Comparison of ENCODE assay signal across 32 cellular contexts in genomic region chr22:36613958-36614357, GRCh38.
DNase-seq lines count a peak whose midpoint lies in the region; ATAC-seq, FAIRE-seq and TF ChIP-seq lines count a peak whose summit lies in the region.
"Had no signal": no experiment of that assay in that cellular context is flagged by ENCODE, and none has a peak within 500 bp of the region (broad histone marks: within the 10 kb centered on the region; RNA-seq: fewer than 3 reads in every experiment).

No MANE protein-coding gene starts in this region.

- CTCF ChIA-PET in H1 (lab: Charles Lee; ENCODE audit: partially characterized antibody), result interaction anchor here (0.9 to 1.5 kb wide), 3 partner anchors 18 to 25 kb away, joined by 3 to 4 read pairs (median 3); no protein-coding TSS in a partner anchor

- peaks cover 12% of the 10 kb centered on the region for H3K27me3 Mint-ChIP-seq in neural progenitor cell (ENCODE audit: insufficient read depth, low read depth)
- H3K27me3 Mint-ChIP-seq in stimulated activated naive CD8-positive, alpha-beta T cell treated with anti-CD3 and anti-CD28 coated beads, Interleukin-15, amount 100 ng/mL, for 72 hours, result peaks cover 66% of the 10 kb centered on the region

- H2BK12ac ChIP-seq in H1 (ENCODE audit: low read depth, low read length), result 0 out of 2 replicates have a peak overlapping the region, but pooled peaks have one; percentile 35

- no peak overlapping the region for H2BK15ac ChIP-seq in H1 (ENCODE audit: low read length)

- WGBS in H1 (ENCODE audit: extremely low coverage in 1 of 2, insufficient coverage in 1 of 2, insufficient read length in 1 of 2, insufficient replicate concordance in 2 of 2, low coverage in 1 of 2, low lambda C conversion rate in 2 of 2, missing lambda C conversion rate in 1 of 2), 2 experiments, result 63% methylated on average over 7 of the region's 7 CpGs; no CpG with 5 or more reads in 1 of the 2 experiments
- 1 to 7% methylated on average over 7 of the region's 7 CpGs for WGBS in GM23248 (ENCODE audit: low coverage in 1 of 2, low lambda C conversion rate in 2 of 2, missing lambda C conversion rate in 2 of 2), 2 experiments

- H2BK20ac ChIP-seq in H1 (ENCODE audit: low read length), result no peak overlapping the region

- TF ChIP-seq CTCF in H1 (IDR thresholded peaks at IDR 0.05; ENCODE audit: control extremely low read depth in 1 of 3, insufficient read depth in 1 of 3, low read depth in 1 of 3, low read length in 3 of 3), result no peak
- no peak for TF ChIP-seq CTCF in neural progenitor cell (IDR thresholded peaks at IDR 0.05)

- no peak overlapping the region for H4K8ac ChIP-seq in H1 (ENCODE audit: extremely low read depth, insufficient read depth, low read length)

- no peaks in the 10 kb centered on the region for H3K9me2 ChIP-seq in GM23248 (ENCODE audit: insufficient read depth)

- no peak overlapping the region for H3K14ac ChIP-seq in H1 (ENCODE audit: insufficient read length)

- H3K9me3 ChIP-seq in H1 (ENCODE audit: insufficient read depth in 2 of 2, low read depth in 1 of 2, low read length in 1 of 2) (no peaks in the 10 kb centered on the region), neural progenitor cell (ENCODE audit: low read depth) (no peaks in the 10 kb centered on the region), GM23248 (ENCODE audit: low read depth) (no peaks in the 10 kb centered on the region)
- H3K9me3 ChIP-seq: thyroid gland had no signal

- H2AFZ ChIP-seq in H1 (ENCODE audit: low read length) (no peak overlapping the region), neural progenitor cell (replicated peaks) (no peak overlapping the region), GM23248 (no peak overlapping the region)

- POLR2A ChIA-PET in H1 (lab: Charles Lee; ENCODE audit: partially characterized antibody), result interaction anchor here (1.0 kb wide), 1 partner anchor 29 kb away, joined by 4 read pairs; no protein-coding TSS in a partner anchor

- in situ Hi-C loops in GM23248 (cut with MboI), result no loop called here

- no peak overlapping the region for H2BK5ac ChIP-seq in H1 (ENCODE audit: low read depth, low read length)

- no peak overlapping the region for H3K23ac ChIP-seq in H1 (ENCODE audit: insufficient read length)

- FAIRE-seq in H1 (lab: Jason Lieb, UNC), result no peak
- FAIRE-seq: colon had no signal

- no peak overlapping the region for H3K27ac Mint-ChIP-seq in neural progenitor cell
- H3K27ac Mint-ChIP-seq in stimulated activated naive CD8-positive, alpha-beta T cell treated with anti-CD3 and anti-CD28 coated beads, Interleukin-15, amount 100 ng/mL, for 72 hours, result no peak overlapping the region
- H3K27ac Mint-ChIP-seq: activated CD4-positive, alpha-beta T cell treated with anti-CD3 and anti-CD28 coated beads, Interleukin-2, amount 10 ng/mL, durations not matched to agents 7 days and 5 days; activated naive CD8-positive, alpha-beta T cell treated with anti-CD3 and anti-CD28 coated beads, Interleukin-2, amount 50 U/mL, for 24 hours; memory B cell had no signal

- no peak overlapping the region for H2BK120ac ChIP-seq in H1 (replicated peaks; ENCODE audit: low read depth, low read length)

- H3K4me3 Mint-ChIP-seq in neural progenitor cell, result no peak overlapping the region
- H3K4me3 Mint-ChIP-seq in stimulated activated naive CD8-positive, alpha-beta T cell treated with anti-CD3 and anti-CD28 coated beads, Interleukin-15, amount 100 ng/mL, for 72 hours, result no peak overlapping the region
- H3K4me3 Mint-ChIP-seq: activated CD4-positive, alpha-beta T cell treated with anti-CD3 and anti-CD28 coated beads, Interleukin-2, amount 10 ng/mL, durations not matched to agents 7 days and 5 days; activated naive CD8-positive, alpha-beta T cell treated with anti-CD3 and anti-CD28 coated beads, Interleukin-2, amount 50 U/mL, for 24 hours; activated T-cell treated with anti-CD3 and anti-CD28 coated beads, Interleukin-2, amount 50 U/mL, for 4 hours; memory B cell had no signal

- peaks cover 2% of the 10 kb centered on the region for H3K9me3 Mint-ChIP-seq in neural progenitor cell
- peaks cover 6 to 12% of the 10 kb centered on the region in 2 donors for H3K9me3 Mint-ChIP-seq in stimulated activated naive CD8-positive, alpha-beta T cell treated with anti-CD3 and anti-CD28 coated beads, Interleukin-15, amount 100 ng/mL, for 72 hours
- H3K9me3 Mint-ChIP-seq: activated CD4-positive, alpha-beta T cell treated with anti-CD3 and anti-CD28 coated beads, Interleukin-2, amount 10 ng/mL, durations not matched to agents 7 days and 5 days had no signal

- H3K27ac ChIP-seq in H1 (ENCODE audit: low read depth, low read length) (no peak overlapping the region), neural progenitor cell (no peak overlapping the region), GM23248 (no peak overlapping the region)
- H3K27ac ChIP-seq: BLaER1 treated with 17β-estradiol and CSF1 and Interleukin-3, amounts not matched to agents 10 nM and 100 nM; heart right ventricle; stomach; thyroid gland had no signal

- no peaks in the 10 kb centered on the region; a peak in 2 of 7 replicates for H3K27me3 ChIP-seq in H1 (replicated peaks in 1 of 4; ENCODE audit: control insufficient read depth in 3 of 4, extremely low read depth in 1 of 4, insufficient read depth in 3 of 4, low read length in 3 of 4)
- H3K27me3 ChIP-seq in neural progenitor cell, result no peaks in the 10 kb centered on the region
- peaks cover 69% of the 10 kb centered on the region for H3K27me3 ChIP-seq in GM23248 (replicated peaks; ENCODE audit: insufficient read depth)
- H3K27me3 ChIP-seq: BLaER1 treated with 17β-estradiol and CSF1 and Interleukin-3, amounts not matched to agents 10 nM and 100 nM; thyroid gland had no signal

- H2AK5ac ChIP-seq in H1 (ENCODE audit: low read depth, low read length), result no peak overlapping the region

- peaks cover 13% of the 10 kb centered on the region for H3K4me1 Mint-ChIP-seq in neural progenitor cell
- no peaks in the 10 kb centered on the region for H3K4me1 Mint-ChIP-seq in stimulated activated naive CD8-positive, alpha-beta T cell treated with anti-CD3 and anti-CD28 coated beads, Interleukin-15, amount 100 ng/mL, for 72 hours
- H3K4me1 Mint-ChIP-seq: activated CD4-positive, alpha-beta T cell treated with anti-CD3 and anti-CD28 coated beads, Interleukin-2, amount 10 ng/mL, durations not matched to agents 7 days and 5 days; activated naive CD8-positive, alpha-beta T cell treated with anti-CD3 and anti-CD28 coated beads, Interleukin-2, amount 50 U/mL, for 24 hours; memory B cell had no signal

- no peak for ATAC-seq in stimulated activated naive CD8-positive, alpha-beta T cell treated with anti-CD3 and anti-CD28 coated beads, Interleukin-15, amount 100 ng/mL, for 72 hours
- ATAC-seq: activated naive CD8-positive, alpha-beta T cell treated with anti-CD3 and anti-CD28 coated beads, Interleukin-2, amount 50 U/mL, for 24 hours; activated T-cell treated with anti-CD3 and anti-CD28 coated beads, Interleukin-2, amount 50 U/mL, for 4 hours; heart right ventricle; Panc1 had no signal

- H4K20me1 ChIP-seq in H1 (replicated peaks in 1 of 2; ENCODE audit: control insufficient read depth in 1 of 2, insufficient read depth in 2 of 2, low read length in 2 of 2), result no peaks in the 10 kb centered on the region
- no peaks in the 10 kb centered on the region for H4K20me1 ChIP-seq in neural progenitor cell (ENCODE audit: low read depth)
- H4K20me1 ChIP-seq in GM23248 (ENCODE audit: insufficient read depth), result no peaks in the 10 kb centered on the region
- H4K20me1 ChIP-seq: BLaER1 treated with 17β-estradiol and CSF1 and Interleukin-3, amounts not matched to agents 10 nM and 100 nM had no signal

- H3F3A ChIP-seq in neural progenitor cell (ENCODE audit: low read depth) (no peaks in the 10 kb centered on the region), GM23248 (ENCODE audit: insufficient read depth) (peaks cover 8% of the 10 kb centered on the region)

- H3K23me2 ChIP-seq in H1 (ENCODE audit: low read depth, low read length), result no peaks in the 10 kb centered on the region

- DNase-seq in EL (peak; percentile 31), M059J (ENCODE audit: low read depth) (peak; percentile 68), H1 (ENCODE audit: low read depth in 1 of 2, low spot score in 2 of 2) (no peak), neural progenitor cell (ENCODE audit: low spot score) (peak; percentile 32), GM23248 (no peak), NCI-H2107 (lab: John Stamatoyannopoulos, UW) (no peak), amygdala (lab: John Stamatoyannopoulos, UW) (no peak)
- no peak for DNase-seq in stimulated activated naive CD8-positive, alpha-beta T cell treated with anti-CD3 and anti-CD28 coated beads, Interleukin-15, amount 100 ng/mL, for 72 hours
- DNase-seq: ACHN; activated CD4-positive, alpha-beta T cell treated with anti-CD3 and anti-CD28 coated beads, Interleukin-2, amount 10 ng/mL, durations not matched to agents 7 days and 5 days; activated gamma-delta T cell treated with Interleukin-2 at 50 U/mL for 16 hours; activated naive CD8-positive, alpha-beta T cell treated with anti-CD3 and anti-CD28 coated beads, Interleukin-2, amount 50 U/mL, for 24 hours; activated T-cell treated with anti-CD3 and anti-CD28 coated beads, Interleukin-2, amount 50 U/mL, for 4 hours; COR-L47; DMS79 treated with DMSO at 0.1 percent for 48 hours; effector memory CD4-positive, alpha-beta T cell; foreskin melanocyte; heart right ventricle; NCI-H1092 treated with DMSO at 0.1 percent for 48 hours; NCI-H1930; NCI-H526 treated with DMSO at 0.1 percent for 48 hours; SHP77 treated with DMSO at 0.1 percent for 48 hours; stimulated activated CD4-positive, alpha-beta T cell treated with anti-CD3 and anti-CD28 coated beads, Interleukin-1b, Interleukin-23, amount 100 ng/mL, for 48 hours; stimulated activated CD8-positive, alpha-beta memory T cell treated with anti-CD3 and anti-CD28 coated beads, Interleukin-4, amount 100 ng/mL, for 48 hours; stomach; SW 1271; thyroid gland had no signal

- H3K79me2 ChIP-seq in H1 (ENCODE audit: control insufficient read depth in 1 of 2, insufficient read depth in 2 of 2, low read length in 2 of 2) (no peaks in the 10 kb centered on the region), neural progenitor cell (ENCODE audit: low read depth) (no peaks in the 10 kb centered on the region), GM23248 (ENCODE audit: insufficient read depth) (no peaks in the 10 kb centered on the region)

- TF ChIP-seq RAD21 in H1 (IDR thresholded peaks at IDR 0.05 in 1 of 2, conservative IDR thresholded peaks at IDR 0.05 in 1 of 2; ENCODE audit: low read depth in 2 of 2, low read length in 2 of 2), result no peak

- no peak overlapping the region for H4K5ac ChIP-seq in H1 (ENCODE audit: insufficient read length, low read depth, low read length)

- no peaks in the 10 kb centered on the region for H3K36me3 Mint-ChIP-seq in neural progenitor cell

- H3K36me3 ChIP-seq in H1 (ENCODE audit: control insufficient read depth in 2 of 4, insufficient read depth in 4 of 4, low read length in 3 of 4) (no peaks in the 10 kb centered on the region), neural progenitor cell (no peaks in the 10 kb centered on the region), GM23248 (ENCODE audit: low read depth) (no peaks in the 10 kb centered on the region)
- H3K36me3 ChIP-seq: BLaER1 treated with 17β-estradiol and CSF1 and Interleukin-3, amounts not matched to agents 10 nM and 100 nM; heart right ventricle; stomach; thyroid gland had no signal

- H4K91ac ChIP-seq in H1 (replicated peaks; ENCODE audit: insufficient read length, low read length), result no peak overlapping the region

- no peak overlapping the region for H3K56ac ChIP-seq in H1 (replicated peaks; ENCODE audit: insufficient read length, low read depth, low read length)

- H3K4me2 ChIP-seq in H1 (ENCODE audit: insufficient read depth in 1 of 2, low read depth in 2 of 2, low read length in 2 of 2), result peak overlapping the region in 1 of 2 experiments; percentile 30; a peak in 2 of 4 replicates
- peak overlapping the region; percentile 21 for H3K4me2 ChIP-seq in neural progenitor cell
- no peak overlapping the region for H3K4me2 ChIP-seq in GM23248 (ENCODE audit: unreplicated experiment)
- H3K4me2 ChIP-seq: BLaER1 treated with 17β-estradiol and CSF1 and Interleukin-3, amounts not matched to agents 10 nM and 100 nM; smooth muscle cell had no signal

- no peak for TF ChIP-seq EP300 in H1 (IDR thresholded peaks at IDR 0.05; ENCODE audit: borderline replicate concordance in 1 of 2, low read depth in 2 of 2, low read length in 2 of 2)

- H3K9ac ChIP-seq in H1 (replicated peaks in 1 of 4; ENCODE audit: extremely low read depth in 1 of 4, low read depth in 3 of 4, low read length in 3 of 4) (no peak overlapping the region), neural progenitor cell (no peak overlapping the region), GM23248 (no peak overlapping the region)
- H3K9ac ChIP-seq: BLaER1 treated with 17β-estradiol and CSF1 and Interleukin-3, amounts not matched to agents 10 nM and 100 nM had no signal

- TF ChIP-seq POLR2A in H1 (IDR thresholded peaks at IDR 0.05; ENCODE audit: control extremely low read depth in 1 of 2, low read depth in 2 of 2, low read length in 2 of 2), result no peak

- H3K4ac ChIP-seq in H1 (replicated peaks; ENCODE audit: insufficient read length, low read depth, low read length), result no peak overlapping the region

- H3K4me1 ChIP-seq in H1 (replicated peaks in 1 of 4; ENCODE audit: control insufficient read depth in 3 of 4, insufficient read depth in 4 of 4, low read length in 3 of 4) (peaks cover 0 to 23% (median 8%) of the 10 kb centered on the region in 4 experiments; a peak in 6 of 7 replicates), neural progenitor cell (peaks cover 9% of the 10 kb centered on the region), GM23248 (ENCODE audit: insufficient read depth) (peaks cover 12% of the 10 kb centered on the region)
- H3K4me1 ChIP-seq: BLaER1 treated with 17β-estradiol and CSF1 and Interleukin-3, amounts not matched to agents 10 nM and 100 nM; stomach; thyroid gland had no signal

- peak overlapping the region; percentile 17; the same call in 1 of the 2 replicates for H3K18ac ChIP-seq in H1 (ENCODE audit: extremely low read depth, low read length)

- H3K79me1 ChIP-seq in H1 (ENCODE audit: low read depth, low read length), result no peaks in the 10 kb centered on the region; the same call in 1 of the 2 replicates

- no peak overlapping the region for H3K4me3 ChIP-seq in H1 (ENCODE audit: extremely low read depth in 1 of 4, insufficient read depth in 2 of 4, low read depth in 3 of 4, low read length in 4 of 4)
- no peak overlapping the region for H3K4me3 ChIP-seq in neural progenitor cell
- no peak overlapping the region for H3K4me3 ChIP-seq in GM23248
- H3K4me3 ChIP-seq: BLaER1 treated with 17β-estradiol and CSF1 and Interleukin-3, amounts not matched to agents 10 nM and 100 nM; heart right ventricle; smooth muscle cell; stomach; thyroid gland had no signal

Comparison
In these comparisons a context has a peak if more than half of its experiments do, and no peak if none do; other contexts are left out.
1. DNase-seq: peak in EL (single experiment), M059J (single experiment) and neural progenitor cell (single experiment); none in H1 (0 of 2), GM23248 (single experiment), stimulated activated naive CD8-positive, alpha-beta T cell treated with anti-CD3 and anti-CD28 coated beads, Interleukin-15, amount 100 ng/mL, for 72 hours (0 of 2), NCI-H2107 (single experiment) and amygdala (0 of 56).